In genomic region chr15:51382787-51383186, GRCh38 we compare ENCODE assay signal across 1 cellular context.
TF ChIP-seq lines count a peak whose summit lies in the region.

No MANE protein-coding gene starts in this region.

TF ChIP-seq in H1, 55 proteins besides CTCF, POLR2A, EP300 and RAD21:
- TF ChIP-seq PHF8 (conservative IDR thresholded peaks at IDR 0.05; ENCODE audit: low read depth, low read length), result no peak
TF ChIP-seq in H1: peak in this region for 0.
